16 cellular contexts compared by ENCODE assay signal in the genomic region with DNA sequence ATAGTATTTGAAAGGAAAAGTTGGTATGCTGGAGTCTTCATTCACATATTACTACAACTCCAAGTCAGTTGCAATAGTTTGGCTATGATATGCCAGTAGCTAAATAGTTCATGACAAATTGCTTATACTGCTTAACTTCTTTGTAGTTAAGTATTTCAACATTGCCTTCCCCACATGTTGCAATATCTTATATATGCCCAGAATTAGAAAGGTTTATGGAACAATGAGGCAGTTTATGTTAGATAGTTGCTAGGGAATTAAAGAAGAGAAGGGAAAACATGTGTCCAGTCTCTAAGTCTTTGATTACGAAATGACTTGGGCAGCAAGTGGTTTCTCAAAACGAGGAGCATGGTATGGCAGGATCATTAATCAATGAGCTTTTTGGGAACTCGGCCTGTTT.
DNase-seq lines count a peak whose midpoint lies in the region; ATAC-seq, FAIRE-seq and TF ChIP-seq lines count a peak whose summit lies in the region.
"Had no signal": no experiment of that assay in that cellular context is flagged by ENCODE, and none has a peak within 500 bp of the region (broad histone marks: within the 10 kb centered on the region; RNA-seq: fewer than 3 reads in every experiment).

No MANE protein-coding gene starts in this region.

- no peak overlapping the region for H3K4me3 ChIP-seq in astrocyte of the spinal cord (ENCODE audit: low read depth, low read length)
- H3K4me3 ChIP-seq: prostate gland had no signal

- ATAC-seq in left ventricle myocardium superior (peak; percentile 8), GM21717 (IDR thresholded peaks at IDR 0.05; ENCODE audit: unreplicated experiment) (no peak), GM18858 (IDR thresholded peaks at IDR 0.05; ENCODE audit: unreplicated experiment) (no peak)
- ATAC-seq in activated CD8-positive, alpha-beta memory T cell treated with anti-CD3 and anti-CD28 coated beads, Interleukin-2, amount 10 ng/mL, durations not matched to agents 7 days and 5 days = no peak

- peak; percentile 20 for DNase-seq in AG08396 (ENCODE audit: low spot score)
- DNase-seq in HTR-8/SVneo (ENCODE audit: insufficient read length, low spot score) = peak; percentile 45
- DNase-seq in astrocyte of the spinal cord (ENCODE audit: low read depth, low spot score) = peak; percentile 67
- no peak for DNase-seq in left ventricle myocardium superior
- DNase-seq in immature natural killer cell = no peak
- no peak for DNase-seq in activated CD8-positive, alpha-beta memory T cell treated with anti-CD3 and anti-CD28 coated beads, Interleukin-2, amount 10 ng/mL, durations not matched to agents 7 days and 5 days
- DNase-seq: activated CD8-positive, alpha-beta memory T cell treated with anti-CD3 and anti-CD28 coated beads, Interleukin-2, amount 50 U/mL, for 4 hours; effector CD4-positive, alpha-beta T cell; GDM1; midbrain; NCI-H1417 treated with DMSO at 0.1 percent for 48 hours; NCI-H510A; SHP77 had no signal

- CTCF ChIA-PET in activated CD8-positive, alpha-beta memory T cell treated with anti-CD3 and anti-CD28 coated beads, Interleukin-2, amount 10 ng/mL, durations not matched to agents 7 days and 5 days (lab: Charles Lee) = no interaction called here

- no peak for TF ChIP-seq CTCF in astrocyte of the spinal cord (IDR thresholded peaks at IDR 0.05; ENCODE audit: low read depth, low read length)

- H3K4me1 Mint-ChIP-seq in immature natural killer cell = no peaks in the 10 kb centered on the region
- no peaks in the 10 kb centered on the region for H3K4me1 Mint-ChIP-seq in activated CD8-positive, alpha-beta memory T cell treated with anti-CD3 and anti-CD28 coated beads, Interleukin-2, amount 10 ng/mL, durations not matched to agents 7 days and 5 days

- peaks cover 0 to 2% (median 0%) of the 10 kb centered on the region in 3 donors for H3K27me3 Mint-ChIP-seq in immature natural killer cell (ENCODE audit: low read depth in 3 of 3)
- H3K27me3 Mint-ChIP-seq in activated CD8-positive, alpha-beta memory T cell treated with anti-CD3 and anti-CD28 coated beads, Interleukin-2, amount 10 ng/mL, durations not matched to agents 7 days and 5 days = no peaks in the 10 kb centered on the region

- in situ Hi-C loops in astrocyte of the spinal cord (cut with HindIII; ENCODE audit: low sequenced_read_pairs) = no loop called here

- no peak overlapping the region for H3K4me3 Mint-ChIP-seq in immature natural killer cell
- no peak overlapping the region for H3K4me3 Mint-ChIP-seq in activated CD8-positive, alpha-beta memory T cell treated with anti-CD3 and anti-CD28 coated beads, Interleukin-2, amount 10 ng/mL, durations not matched to agents 7 days and 5 days

- FAIRE-seq in HTR-8/SVneo (lab: Jason Lieb, UNC) = no peak

- H3K36me3 Mint-ChIP-seq in immature natural killer cell = no peaks in the 10 kb centered on the region
- H3K36me3 Mint-ChIP-seq in activated CD8-positive, alpha-beta memory T cell treated with anti-CD3 and anti-CD28 coated beads, Interleukin-2, amount 10 ng/mL, durations not matched to agents 7 days and 5 days = no peaks in the 10 kb centered on the region

- H3K9me3 Mint-ChIP-seq in immature natural killer cell = peaks cover 0 to 11% (median 4%) of the 10 kb centered on the region in 6 donors
- H3K9me3 Mint-ChIP-seq in activated CD8-positive, alpha-beta memory T cell treated with anti-CD3 and anti-CD28 coated beads, Interleukin-2, amount 10 ng/mL, durations not matched to agents 7 days and 5 days (ENCODE audit: low read depth) = peaks cover 2% of the 10 kb centered on the region

- H3K27ac Mint-ChIP-seq in immature natural killer cell = no peak overlapping the region
- no peak overlapping the region for H3K27ac Mint-ChIP-seq in activated CD8-positive, alpha-beta memory T cell treated with anti-CD3 and anti-CD28 coated beads, Interleukin-2, amount 10 ng/mL, durations not matched to agents 7 days and 5 days

- intact Hi-C loops in left ventricle myocardium superior (cut with micrococcal nuclease) = no loop called here

Comparison
In these comparisons a context has a peak if more than half of its experiments do, and no peak if none do; other contexts are left out.
1. DNase-seq: peak in AG08396 (single experiment), HTR-8/SVneo (single experiment) and astrocyte of the spinal cord (single experiment); none in left ventricle myocardium superior (single experiment), immature natural killer cell (0 of 3) and activated CD8-positive, alpha-beta memory T cell treated with anti-CD3 and anti-CD28 coated beads, Interleukin-2, amount 10 ng/mL, durations not matched to agents 7 days and 5 days (single experiment).